1 cellular context compared by ENCODE assay signal in genomic region chr1:96842215-96842614, GRCh38.
TF ChIP-seq lines count a peak whose summit lies in the region.

No MANE protein-coding gene starts in this region.

TF ChIP-seq in GM12878, 131 proteins besides CTCF, POLR2A, EP300 and RAD21 (continued from another document):
- TF ChIP-seq, protein P1, sequence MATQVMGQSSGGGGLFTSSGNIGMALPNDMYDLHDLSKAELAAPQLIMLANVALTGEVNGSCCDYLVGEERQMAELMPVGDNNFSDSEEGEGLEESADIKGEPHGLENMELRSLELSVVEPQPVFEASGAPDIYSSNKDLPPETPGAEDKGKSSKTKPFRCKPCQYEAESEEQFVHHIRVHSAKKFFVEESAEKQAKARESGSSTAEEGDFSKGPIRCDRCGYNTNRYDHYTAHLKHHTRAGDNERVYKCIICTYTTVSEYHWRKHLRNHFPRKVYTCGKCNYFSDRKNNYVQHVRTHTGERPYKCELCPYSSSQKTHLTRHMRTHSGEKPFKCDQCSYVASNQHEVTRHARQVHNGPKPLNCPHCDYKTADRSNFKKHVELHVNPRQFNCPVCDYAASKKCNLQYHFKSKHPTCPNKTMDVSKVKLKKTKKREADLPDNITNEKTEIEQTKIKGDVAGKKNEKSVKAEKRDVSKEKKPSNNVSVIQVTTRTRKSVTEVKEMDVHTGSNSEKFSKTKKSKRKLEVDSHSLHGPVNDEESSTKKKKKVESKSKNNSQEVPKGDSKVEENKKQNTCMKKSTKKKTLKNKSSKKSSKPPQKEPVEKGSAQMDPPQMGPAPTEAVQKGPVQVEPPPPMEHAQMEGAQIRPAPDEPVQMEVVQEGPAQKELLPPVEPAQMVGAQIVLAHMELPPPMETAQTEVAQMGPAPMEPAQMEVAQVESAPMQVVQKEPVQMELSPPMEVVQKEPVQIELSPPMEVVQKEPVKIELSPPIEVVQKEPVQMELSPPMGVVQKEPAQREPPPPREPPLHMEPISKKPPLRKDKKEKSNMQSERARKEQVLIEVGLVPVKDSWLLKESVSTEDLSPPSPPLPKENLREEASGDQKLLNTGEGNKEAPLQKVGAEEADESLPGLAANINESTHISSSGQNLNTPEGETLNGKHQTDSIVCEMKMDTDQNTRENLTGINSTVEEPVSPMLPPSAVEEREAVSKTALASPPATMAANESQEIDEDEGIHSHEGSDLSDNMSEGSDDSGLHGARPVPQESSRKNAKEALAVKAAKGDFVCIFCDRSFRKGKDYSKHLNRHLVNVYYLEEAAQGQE (IDR thresholded peaks at IDR 0.05; ENCODE audit: low read depth, low read length): no peak
- TF ChIP-seq RCOR1 (conservative IDR thresholded peaks at IDR 0.05; ENCODE audit: low read depth, low read length) (no peak), MEF2A (IDR thresholded peaks at IDR 0.05; ENCODE audit: insufficient read depth, low read depth, low read length) (no peak), PRDM15 (CRISPR knock-in tag; IDR thresholded peaks at IDR 0.05) (no peak), ZNF384 (IDR thresholded peaks at IDR 0.05; ENCODE audit: borderline replicate concordance, low read depth, low read length) (no peak)
